Comparison of ENCODE assay signal across 9 cellular contexts in genomic region chr12:30985814-30986452, GRCh38. TPM values are rescaled to one million over a fixed set of nuclear protein-coding genes. Genes with fewer than 3 reads are reported as not detected.
DNase-seq lines count a peak whose midpoint lies in the region; ATAC-seq, FAIRE-seq and TF ChIP-seq lines count a peak whose summit lies in the region.
"Had no signal": no experiment of that assay in that cellular context is flagged by ENCODE, and none has a peak within 500 bp of the region (broad histone marks: within the 10 kb centered on the region; RNA-seq: fewer than 3 reads in every experiment).

No MANE protein-coding gene starts in this region.

- WGBS in H1 (ENCODE audit: extremely low coverage in 1 of 2, insufficient coverage in 1 of 2, insufficient read length in 1 of 2, insufficient replicate concordance in 2 of 2, low coverage in 1 of 2, low lambda C conversion rate in 2 of 2, missing lambda C conversion rate in 1 of 2), 2 experiments = 47% methylated on average over 7 of the region's 7 CpGs; no CpG with 5 or more reads in 1 of the 2 experiments

- no peaks in the 10 kb centered on the region for H3K79me1 ChIP-seq in H1 (ENCODE audit: low read depth, low read length)

- TF ChIP-seq POLR2A in H1 (IDR thresholded peaks at IDR 0.05; ENCODE audit: control extremely low read depth in 1 of 2, low read depth in 2 of 2, low read length in 2 of 2) = no peak

- H3K4me3 ChIP-seq in KMS-11 (IDR thresholded peaks at IDR 0.05; ENCODE audit: insufficient read depth, low read depth, low read length) (no peak overlapping the region), H1 (ENCODE audit: extremely low read depth in 1 of 4, insufficient read depth in 2 of 4, low read depth in 3 of 4, low read length in 4 of 4) (no peak overlapping the region)

- DNase-seq in DMS53 (lab: John Stamatoyannopoulos, UW) = peak; percentile 96
- DNase-seq in H1 (ENCODE audit: low read depth in 1 of 2, low spot score in 2 of 2) = peak; percentile 44 to 85
- DNase-seq in memory B cell (ENCODE audit: low spot score in 2 of 2) = no peak
- peak; percentile 73 for DNase-seq in urothelium cell line (ENCODE audit: low spot score)

- CTCF ChIA-PET in H1 (lab: Charles Lee; ENCODE audit: partially characterized antibody) = interaction anchor here (0.6 to 21.1 kb wide), 39 partner anchors 13 to 588 kb away, joined by 3 to 385 read pairs (median 5); no protein-coding TSS in a partner anchor

- H3K4me2 ChIP-seq in KMS-11 (no peak overlapping the region), H1 (ENCODE audit: insufficient read depth in 1 of 2, low read depth in 2 of 2, low read length in 2 of 2) (no peak overlapping the region)

- H3K27ac Mint-ChIP-seq in memory B cell = no peak overlapping the region

- H3K36me3 ChIP-seq in KMS-11 (ENCODE audit: insufficient read depth) (no peaks in the 10 kb centered on the region), H1 (ENCODE audit: control insufficient read depth in 2 of 4, insufficient read depth in 4 of 4, low read length in 3 of 4) (no peaks in the 10 kb centered on the region)

- H3K27me3 ChIP-seq in KMS-11 (ENCODE audit: insufficient read depth, low read depth) (no peaks in the 10 kb centered on the region), H1 (replicated peaks in 1 of 4; ENCODE audit: control insufficient read depth in 3 of 4, extremely low read depth in 1 of 4, insufficient read depth in 3 of 4, low read length in 3 of 4) (no peaks in the 10 kb centered on the region)

- H3K18ac ChIP-seq in H1 (ENCODE audit: extremely low read depth, low read length) = no peak overlapping the region

- no peaks in the 10 kb centered on the region for H3K9me3 ChIP-seq in H1 (ENCODE audit: insufficient read depth in 2 of 2, low read depth in 1 of 2, low read length in 1 of 2)

- no peaks in the 10 kb centered on the region for H3K9me3 Mint-ChIP-seq in memory B cell

- H3K4ac ChIP-seq in H1 (replicated peaks; ENCODE audit: insufficient read length, low read depth, low read length) = no peak overlapping the region

- H3K27me3 Mint-ChIP-seq in memory B cell = peaks cover 3% of the 10 kb centered on the region

- H3K4me1 ChIP-seq in KMS-11 (ENCODE audit: low read depth, poor library complexity, severe bottlenecking) = peaks cover 17% of the 10 kb centered on the region
- peaks cover 0 to 7% (median under 1%) of the 10 kb centered on the region in 4 experiments; a peak in 3 of 7 replicates for H3K4me1 ChIP-seq in H1 (replicated peaks in 1 of 4; ENCODE audit: control insufficient read depth in 3 of 4, insufficient read depth in 4 of 4, low read length in 3 of 4)

- H3K79me2 ChIP-seq in KMS-11 (ENCODE audit: insufficient read depth, low read depth) (no peaks in the 10 kb centered on the region), H1 (ENCODE audit: control insufficient read depth in 1 of 2, insufficient read depth in 2 of 2, low read length in 2 of 2) (no peaks in the 10 kb centered on the region)

- H4K91ac ChIP-seq in H1 (replicated peaks; ENCODE audit: insufficient read length, low read length) = no peak overlapping the region

- H4K5ac ChIP-seq in H1 (ENCODE audit: insufficient read length, low read depth, low read length) = no peak overlapping the region

- H2AK5ac ChIP-seq in H1 (ENCODE audit: low read depth, low read length) = no peak overlapping the region

- H2AFZ ChIP-seq in KMS-11 (ENCODE audit: low read depth) (no peak overlapping the region), H1 (ENCODE audit: low read length) (no peak overlapping the region)

- H2BK12ac ChIP-seq in H1 (ENCODE audit: low read depth, low read length) = no peak overlapping the region

- peak; percentile 57 for ATAC-seq in GM19372 (IDR thresholded peaks at IDR 0.05; ENCODE audit: low read depth, unreplicated experiment)
- peak; percentile 94 for ATAC-seq in SK-N-SH treated with all-trans-retinoic acid at 6 μM for 48 hours
- peak; percentile 59 for ATAC-seq in memory B cell (ENCODE audit: low read depth)
- ATAC-seq in GM19452 (IDR thresholded peaks at IDR 0.05; ENCODE audit: unreplicated experiment) = no peak

- POLR2A ChIA-PET in H1 (lab: Charles Lee; ENCODE audit: partially characterized antibody) = interaction anchor here (1.0 to 1.4 kb wide), 2 partner anchors 120 to 135 kb away, joined by 3 to 4 read pairs; no protein-coding TSS in a partner anchor

- H3K27ac ChIP-seq in KMS-11 = no peak overlapping the region
- H3K27ac ChIP-seq in H1 (ENCODE audit: low read depth, low read length) = no peak overlapping the region

- H2BK15ac ChIP-seq in H1 (ENCODE audit: low read length) = no peak overlapping the region

- TF ChIP-seq CTCF in KMS-11 (conservative IDR thresholded peaks at IDR 0.05; ENCODE audit: low read depth, low read length) (peak; percentile 84), H1 (IDR thresholded peaks at IDR 0.05; ENCODE audit: control extremely low read depth in 1 of 3, insufficient read depth in 1 of 3, low read depth in 1 of 3, low read length in 3 of 3) (peak; percentile 90 to 94 (median 94))

- no peak overlapping the region for H3K56ac ChIP-seq in H1 (replicated peaks; ENCODE audit: insufficient read length, low read depth, low read length)

- no peaks in the 10 kb centered on the region for H3K4me1 Mint-ChIP-seq in memory B cell

- no peak overlapping the region for H2BK120ac ChIP-seq in H1 (replicated peaks; ENCODE audit: low read depth, low read length)

- no peak for TF ChIP-seq EP300 in H1 (IDR thresholded peaks at IDR 0.05; ENCODE audit: borderline replicate concordance in 1 of 2, low read depth in 2 of 2, low read length in 2 of 2)

- H2BK5ac ChIP-seq in H1 (ENCODE audit: low read depth, low read length) = 0 out of 2 replicates have a peak overlapping the region, but pooled peaks have one; percentile 2

- peak; percentile 92 to 94 for TF ChIP-seq RAD21 in H1 (IDR thresholded peaks at IDR 0.05 in 1 of 2, conservative IDR thresholded peaks at IDR 0.05 in 1 of 2; ENCODE audit: low read depth in 2 of 2, low read length in 2 of 2)

- no peaks in the 10 kb centered on the region for H3K23me2 ChIP-seq in H1 (ENCODE audit: low read depth, low read length)

- no peak overlapping the region for H3K9ac ChIP-seq in KMS-11
- H3K9ac ChIP-seq in H1 (replicated peaks in 1 of 4; ENCODE audit: extremely low read depth in 1 of 4, low read depth in 3 of 4, low read length in 3 of 4) = no peak overlapping the region

- H3K4me3 Mint-ChIP-seq in memory B cell = no peak overlapping the region

- H4K8ac ChIP-seq in H1 (ENCODE audit: extremely low read depth, insufficient read depth, low read length) = no peak overlapping the region

- no peak overlapping the region for H3K14ac ChIP-seq in H1 (ENCODE audit: insufficient read length)

- H4K20me1 ChIP-seq in KMS-11 (ENCODE audit: insufficient read depth) = no peaks in the 10 kb centered on the region
- peaks cover 0 to 3% of the 10 kb centered on the region in 2 experiments for H4K20me1 ChIP-seq in H1 (replicated peaks in 1 of 2; ENCODE audit: control insufficient read depth in 1 of 2, insufficient read depth in 2 of 2, low read length in 2 of 2)

- FAIRE-seq in H1 (lab: Jason Lieb, UNC) (peak; percentile 89), urothelium cell line (lab: Jason Lieb, UNC) (peak; percentile 55)

- no peak overlapping the region for H2BK20ac ChIP-seq in H1 (ENCODE audit: low read length)

- no peak overlapping the region for H3K23ac ChIP-seq in H1 (ENCODE audit: insufficient read length)

- no peaks in the 10 kb centered on the region for H3K36me3 Mint-ChIP-seq in memory B cell

TF ChIP-seq in SK-N-SH treated with all-trans-retinoic acid at 6 μM for 48 hours, 23 proteins besides CTCF, POLR2A, EP300 and RAD21 (continues in another document):
- TF ChIP-seq ZNF70 (CRISPR knock-in tag; IDR thresholded peaks at IDR 0.05) (no peak), CSDC2 (CRISPR knock-in tag; IDR thresholded peaks at IDR 0.05) (no peak), ARNTL (CRISPR knock-in tag; IDR thresholded peaks at IDR 0.05; ENCODE audit: borderline replicate concordance, low read depth) (no peak), ISL1 (CRISPR knock-in tag; IDR thresholded peaks at IDR 0.05) (no peak), ZFP3 (CRISPR knock-in tag; IDR thresholded peaks at IDR 0.05) (no peak), GLIS3 (CRISPR knock-in tag; IDR thresholded peaks at IDR 0.05) (no peak)

TF ChIP-seq in H1, 55 proteins besides CTCF, POLR2A, EP300 and RAD21:
- TF ChIP-seq SP4 (IDR thresholded peaks at IDR 0.05; ENCODE audit: low read length) (0 out of 2 replicates have a peak, but pooled peaks have one; percentile 38), TCF12 (IDR thresholded peaks at IDR 0.05; ENCODE audit: low read depth, low read length) (no peak), HDAC2 (IDR thresholded peaks at IDR 0.05; ENCODE audit: borderline replicate concordance in 1 of 2, low read depth in 2 of 2, low read length in 2 of 2) (no peak), ZNF274 (IDR thresholded peaks at IDR 0.05; ENCODE audit: borderline replicate concordance, extremely low read depth, low read length) (no peak), KDM1A (IDR thresholded peaks at IDR 0.05; ENCODE audit: borderline replicate concordance, low read length) (peak; percentile 60; the same call in 1 of the 2 replicates)

RNA-seq across cellular contexts. Expression of gene TSPAN11, which starts 59.4 kb away (rescaled TPM):
- 3.9 and 4.0 TPM in 2 replicates for total RNA-seq in H1 (2021; fragmentation: NEBNext Ultra II Directional; extraction: Animal tissue kit (Norgen Biotek cat#: 25700))
- polyA plus RNA-seq in H1 (2011; rRNA removed) = 7.3 and 8.2 TPM in 2 replicates
- polyA plus RNA-seq in H1 (2011; cell fraction: cytosol; rRNA removed) = 4.9 TPM
- polyA plus RNA-seq in H1 (2011; cell fraction: nucleus; rRNA removed) = 10.5 TPM
- 3.3 to 7.0 TPM (median 5.5 TPM) in 4 replicates for polyA plus RNA-seq in H1 (2012, experiment 1 of 2)
- 3.4 TPM for polyA plus RNA-seq in H1 (2012, experiment 2 of 2)
- polyA plus RNA-seq in H1 (2013, experiment 1 of 2) = 2.2 TPM
- polyA plus RNA-seq in H1 (2013, experiment 2 of 2) = 2.6 TPM
- 5.0 and 7.4 TPM in 2 replicates for polyA minus RNA-seq in H1 (2011; rRNA and poly(A)+ RNA removed)
- 3.3 TPM for polyA minus RNA-seq in H1 (2011; cell fraction: cytosol; rRNA and poly(A)+ RNA removed)
- 9.6 TPM for polyA minus RNA-seq in H1 (2011; cell fraction: nucleus; rRNA and poly(A)+ RNA removed)
- total RNA-seq: T-helper 1 cell treated with Interleukin-12 subunit alpha and Interleukin-12 subunit beta and Interleukin-4 antibody, amounts not matched to agents 30 ng/mL and 1 ng/mL, for 36 hours had no signal

Comparison
In these comparisons a context has a peak if more than half of its experiments do, and no peak if none do; other contexts are left out.
1. DNase-seq: peak in DMS53 (single experiment), H1 (2 of 2) and urothelium cell line (single experiment); none in memory B cell (0 of 2).